ENCODE assay signal across 8 cellular contexts in the genomic region with DNA sequence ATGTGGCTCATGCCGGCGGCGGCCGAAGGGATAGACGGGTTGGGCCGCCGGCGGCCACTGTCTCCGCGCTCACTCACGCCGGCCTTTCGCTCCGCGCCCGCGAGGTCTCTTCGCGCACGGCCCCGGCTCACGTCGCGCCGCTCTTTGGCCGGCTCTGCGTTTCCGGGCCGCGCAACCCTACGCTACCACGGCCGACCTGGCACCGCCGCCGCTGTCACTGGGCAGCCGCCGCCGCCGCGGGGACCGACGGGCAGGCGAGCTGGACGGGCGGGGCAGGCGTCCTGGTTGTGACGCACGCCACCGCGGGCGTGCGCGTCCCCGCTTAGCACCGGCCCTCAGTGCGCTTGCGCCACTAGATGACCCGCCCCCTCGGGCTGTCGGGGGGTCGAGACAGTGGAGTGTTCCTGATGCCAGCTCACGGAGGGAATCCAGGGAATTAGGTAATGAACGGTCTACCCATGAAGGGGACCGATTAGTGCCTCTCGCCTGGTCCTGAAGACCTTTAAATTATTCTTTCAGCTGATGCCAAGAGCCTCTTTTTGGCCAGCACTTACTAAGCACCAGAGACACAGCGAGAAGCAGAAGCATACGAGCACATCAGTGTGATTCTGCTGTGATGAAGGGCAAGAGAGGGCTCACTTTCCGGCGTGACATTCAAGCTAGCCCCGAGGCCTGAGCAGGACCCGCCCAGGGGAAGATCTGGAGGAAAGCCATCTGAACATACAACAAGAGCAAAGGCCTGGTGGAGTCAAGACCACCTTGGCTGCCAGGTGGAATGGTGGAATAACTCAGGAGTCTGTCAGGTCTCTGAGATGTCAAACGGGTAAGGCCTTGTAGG. TPM values are rescaled to one million over a fixed set of nuclear protein-coding genes. Genes with fewer than 3 reads are reported as not detected.
A peak's percentile ranks its signal among the peaks of the same experiment; 100 is the strongest.
DNase-seq lines count a peak whose midpoint lies in the region; ATAC-seq, FAIRE-seq and TF ChIP-seq lines count a peak whose summit lies in the region.

TSS of gene PRKAR2A (minus strand) at position 289 of the 838 bp plus-strand sequence. CDS start at position 11, 278 bp downstream.

- peaks cover 10% of the 10 kb centered on the region for H3K23me2 ChIP-seq in H1 (ENCODE audit: low read depth, low read length)

- H3K27ac ChIP-seq in CD4-positive, alpha-beta memory T cell (ENCODE audit: low read depth, low read length): peak within 1 kb of the TSS; percentile 74
- H3K27ac ChIP-seq in H1 (ENCODE audit: low read depth, low read length): no peak within 1 kb of the TSS

- 0 out of 3 replicates have a peak, but pooled peaks of 1 of the 2 experiments have one; percentile 14 for TF ChIP-seq EP300 in H1 (IDR thresholded peaks at IDR 0.05; ENCODE audit: borderline replicate concordance in 1 of 2, low read depth in 2 of 2, low read length in 2 of 2)

- no peaks in the 10 kb centered on the region for H3K79me2 ChIP-seq in H1 (ENCODE audit: control insufficient read depth in 1 of 2, insufficient read depth in 2 of 2, low read length in 2 of 2)

- H3K27me3 ChIP-seq in CD4-positive, alpha-beta memory T cell (ENCODE audit: insufficient read depth, low read length): no peaks in the 10 kb centered on the region
- H3K27me3 ChIP-seq in H1 (replicated peaks in 1 of 4; ENCODE audit: control insufficient read depth in 3 of 4, extremely low read depth in 1 of 4, insufficient read depth in 3 of 4, low read length in 3 of 4): peaks cover 0 to 5% (median 0%) of the 10 kb centered on the region in 4 experiments; a peak in 3 of 7 replicates

- H3K36me3 Mint-ChIP-seq in CD4-positive, alpha-beta memory T cell: peaks cover 5 to 13% of the 10 kb centered on the region in 2 donors
- no peaks in the 10 kb centered on the region for H3K36me3 Mint-ChIP-seq in memory B cell

- H3K79me1 ChIP-seq in H1 (ENCODE audit: low read depth, low read length): no peaks in the 10 kb centered on the region

- H3K4ac ChIP-seq in H1 (replicated peaks; ENCODE audit: insufficient read length, low read depth, low read length): no peak within 1 kb of the TSS

- peak within 1 kb of the TSS; percentile 48 for H3K18ac ChIP-seq in H1 (ENCODE audit: extremely low read depth, low read length)

- peak within 1 kb of the TSS; percentile 99 for H2AFZ ChIP-seq in H1 (ENCODE audit: low read length)

- H4K8ac ChIP-seq in H1 (ENCODE audit: extremely low read depth, insufficient read depth, low read length): peak within 1 kb of the TSS; percentile 89; the same call in 1 of the 2 replicates

- no peak for FAIRE-seq in H1 (lab: Jason Lieb, UNC)

- H3K4me3 ChIP-seq in CD4-positive, alpha-beta memory T cell (ENCODE audit: low read length in 2 of 2): peak within 1 kb of the TSS; percentile 69 to 89
- peak within 1 kb of the TSS; percentile 50 to 75 (median 64) for H3K4me3 ChIP-seq in H1 (ENCODE audit: extremely low read depth in 1 of 4, insufficient read depth in 2 of 4, low read depth in 3 of 4, low read length in 4 of 4)

- CTCF ChIA-PET in CD4-positive, alpha-beta memory T cell (lab: Charles Lee; ENCODE audit: partially characterized antibody): interaction anchor here (1.0 kb wide), 1 partner anchor 15 kb away, joined by 3 read pairs; no protein-coding TSS in a partner anchor
- CTCF ChIA-PET in H1 (lab: Charles Lee; ENCODE audit: partially characterized antibody): interaction anchor here (0.5 to 1.8 kb wide), 5 partner anchors 26 to 690 kb away, joined by 3 read pairs; no protein-coding TSS in a partner anchor

- no peaks in the 10 kb centered on the region for H4K20me1 ChIP-seq in H1 (replicated peaks in 1 of 2; ENCODE audit: control insufficient read depth in 1 of 2, insufficient read depth in 2 of 2, low read length in 2 of 2)

- H3K9me3 ChIP-seq in CD4-positive, alpha-beta memory T cell (ENCODE audit: control insufficient read depth in 1 of 2, low read length in 2 of 2): no peaks in the 10 kb centered on the region
- no peaks in the 10 kb centered on the region for H3K9me3 ChIP-seq in H1 (ENCODE audit: insufficient read depth in 2 of 2, low read depth in 1 of 2, low read length in 1 of 2)

- TF ChIP-seq CTCF in H1 (IDR thresholded peaks at IDR 0.05; ENCODE audit: control extremely low read depth in 1 of 3, insufficient read depth in 1 of 3, low read depth in 1 of 3, low read length in 3 of 3): no peak

- no peak within 1 kb of the TSS for H2BK120ac ChIP-seq in H1 (replicated peaks; ENCODE audit: low read depth, low read length)

- peaks cover 33% of the 10 kb centered on the region for H3K4me1 ChIP-seq in CD4-positive, alpha-beta memory T cell (ENCODE audit: insufficient read depth, low read length)
- peaks cover 0 to 2% (median 0%) of the 10 kb centered on the region in 4 experiments; a peak in 1 of 7 replicates for H3K4me1 ChIP-seq in H1 (replicated peaks in 1 of 4; ENCODE audit: control insufficient read depth in 3 of 4, insufficient read depth in 4 of 4, low read length in 3 of 4)

- TF ChIP-seq POLR2A in H1 (IDR thresholded peaks at IDR 0.05; ENCODE audit: control extremely low read depth in 1 of 2, low read depth in 2 of 2, low read length in 2 of 2): no peak; a peak in 1 of 3 replicates

- intact Hi-C loops in CD4-positive, alpha-beta memory T cell (cut with micrococcal nuclease): loop anchor here (1.0 to 5.0 kb wide), 6 partner anchors 36 to 163 kb away; partner anchors contain the start of genes ARIH2, IP6K2, NCKIPSD and SLC25A20

- H3K4me3 Mint-ChIP-seq in CD4-positive, alpha-beta memory T cell: peak within 1 kb of the TSS; percentile 85 to 91 (median 89)
- H3K4me3 Mint-ChIP-seq in memory B cell: peak within 1 kb of the TSS; percentile 91

- WGBS in H1 (ENCODE audit: extremely low coverage in 1 of 2, insufficient coverage in 1 of 2, insufficient read length in 1 of 2, insufficient replicate concordance in 2 of 2, low coverage in 1 of 2, low lambda C conversion rate in 2 of 2, missing lambda C conversion rate in 1 of 2), 2 experiments: 5% methylated on average over 58 of the region's 73 CpGs; no CpG with 5 or more reads in 1 of the 2 experiments

- H2BK5ac ChIP-seq in H1 (ENCODE audit: low read depth, low read length): no peak within 1 kb of the TSS

- H2BK12ac ChIP-seq in H1 (ENCODE audit: low read depth, low read length): no peak within 1 kb of the TSS; the same call in 1 of the 2 replicates

- peak within 1 kb of the TSS; percentile 14 to 59 (median 37); a peak in 5 of 7 replicates for H3K9ac ChIP-seq in H1 (replicated peaks in 1 of 4; ENCODE audit: extremely low read depth in 1 of 4, low read depth in 3 of 4, low read length in 3 of 4)

- peaks cover 19 to 38% (median 29%) of the 10 kb centered on the region in 4 donors for H3K4me1 Mint-ChIP-seq in CD4-positive, alpha-beta memory T cell
- peaks cover 16% of the 10 kb centered on the region for H3K4me1 Mint-ChIP-seq in memory B cell

- H3K27me3 Mint-ChIP-seq in CD4-positive, alpha-beta memory T cell: no peaks in the 10 kb centered on the region
- no peaks in the 10 kb centered on the region for H3K27me3 Mint-ChIP-seq in memory B cell

- peak within 1 kb of the TSS; percentile 94 to 98 (median 97) for H3K27ac Mint-ChIP-seq in CD4-positive, alpha-beta memory T cell
- peak within 1 kb of the TSS; percentile 93 for H3K27ac Mint-ChIP-seq in memory B cell

- no peaks in the 10 kb centered on the region for H3K36me3 ChIP-seq in CD4-positive, alpha-beta memory T cell (ENCODE audit: insufficient read depth, low read length)
- no peaks in the 10 kb centered on the region for H3K36me3 ChIP-seq in H1 (ENCODE audit: control insufficient read depth in 2 of 4, insufficient read depth in 4 of 4, low read length in 3 of 4)

- DNase-seq in CD4-positive, alpha-beta memory T cell: peak; percentile 69 to 82 (median 76)
- DNase-seq in HK-2 (ENCODE audit: unreplicated experiment): peak; percentile 77
- peak; percentile 85 for DNase-seq in NOMO-1 treated with DMSO at 0.1 percent for 48 hours (lab: John Stamatoyannopoulos, UW; ENCODE audit: unreplicated experiment)
- DNase-seq in activated CD8-positive, alpha-beta memory T cell treated with anti-CD3 and anti-CD28 coated beads for 48 hours (ENCODE audit: low read depth in 2 of 3, low spot score in 2 of 3): peak; percentile 61 to 75 (median 61)
- peak; percentile 41 to 92 for DNase-seq in H1 (ENCODE audit: low read depth in 1 of 2, low spot score in 2 of 2)
- DNase-seq in memory B cell (ENCODE audit: low spot score in 2 of 2): peak; percentile 85 to 86
- peak; percentile 55 to 77 (median 67) for DNase-seq in stimulated activated CD4-positive, alpha-beta T cell treated with anti-CD3 and anti-CD28 coated beads, TNF-alpha, amount 100 ng/mL, for 48 hours (ENCODE audit: low read depth in 3 of 3)

- no peak within 1 kb of the TSS for H2BK20ac ChIP-seq in H1 (ENCODE audit: low read length)

- no peak within 1 kb of the TSS for H4K5ac ChIP-seq in H1 (ENCODE audit: insufficient read length, low read depth, low read length)

- H3K9me3 Mint-ChIP-seq in CD4-positive, alpha-beta memory T cell: no peaks in the 10 kb centered on the region
- no peaks in the 10 kb centered on the region for H3K9me3 Mint-ChIP-seq in memory B cell

- H2AK5ac ChIP-seq in H1 (ENCODE audit: low read depth, low read length): no peak within 1 kb of the TSS

- no peak for TF ChIP-seq RAD21 in H1 (IDR thresholded peaks at IDR 0.05 in 1 of 2, conservative IDR thresholded peaks at IDR 0.05 in 1 of 2; ENCODE audit: low read depth in 2 of 2, low read length in 2 of 2)

- H3K56ac ChIP-seq in H1 (replicated peaks; ENCODE audit: insufficient read length, low read depth, low read length): no peak within 1 kb of the TSS

- ATAC-seq in GM19452 (IDR thresholded peaks at IDR 0.05; ENCODE audit: unreplicated experiment) (peak; percentile 86), memory B cell (ENCODE audit: low read depth) (peak; percentile 84)

- peak within 1 kb of the TSS; percentile 74 to 95 for H3K4me2 ChIP-seq in H1 (ENCODE audit: insufficient read depth in 1 of 2, low read depth in 2 of 2, low read length in 2 of 2)

- POLR2A ChIA-PET in CD4-positive, alpha-beta memory T cell (lab: Charles Lee; ENCODE audit: partially characterized antibody): interaction anchor here (0.6 to 2.1 kb wide), 14 partner anchors 8 to 246 kb away, joined by 3 to 33 read pairs (median 5); partner anchors contain the start of genes ARIH2, IP6K2, NDUFAF3 and QRICH1
- POLR2A ChIA-PET in H1 (lab: Charles Lee; ENCODE audit: partially characterized antibody): interaction anchor here (0.8 to 2.0 kb wide), 12 partner anchors 15 to 245 kb away, joined by 3 to 4 read pairs (median 4); partner anchors contain the start of genes QRICH1, SLC25A20 and SLC26A6

- H2BK15ac ChIP-seq in H1 (ENCODE audit: low read length): no peak within 1 kb of the TSS

- H3K14ac ChIP-seq in H1 (ENCODE audit: insufficient read length): no peak within 1 kb of the TSS

- H3K23ac ChIP-seq in H1 (ENCODE audit: insufficient read length): no peak within 1 kb of the TSS

- H4K91ac ChIP-seq in H1 (replicated peaks; ENCODE audit: insufficient read length, low read length): no peak within 1 kb of the TSS

RNA-seq across cellular contexts. Expression of gene PRKAR2A, which starts in this region (rescaled TPM):
- total RNA-seq in CD4-positive, alpha-beta memory T cell: 10 to 100 TPM; 41.7 to 45.0 TPM
- 10 to 100 TPM; 11.2 to 16.1 TPM for polyA plus RNA-seq in CD4-positive, alpha-beta memory T cell
- total RNA-seq in H1 (2021; fragmentation: NEBNext Ultra II Directional; extraction: Animal tissue kit (Norgen Biotek cat#: 25700)): 42.4 and 46.3 TPM in 2 replicates
- polyA plus RNA-seq in H1 (2011; rRNA removed): 6.3 and 14.1 TPM in 2 replicates
- 6.7 TPM for polyA plus RNA-seq in H1 (2011; cell fraction: cytosol; rRNA removed)
- 9.5 TPM for polyA plus RNA-seq in H1 (2011; cell fraction: nucleus; rRNA removed)
- 10.3 to 15.4 TPM (median 13.4 TPM) in 4 replicates for polyA plus RNA-seq in H1 (2012, experiment 1 of 2)
- 6.3 TPM for polyA plus RNA-seq in H1 (2012, experiment 2 of 2)
- 22.9 TPM for polyA plus RNA-seq in H1 (2013, experiment 1 of 2)
- polyA plus RNA-seq in H1 (2013, experiment 2 of 2): 23.2 TPM
- polyA minus RNA-seq in H1 (2011; rRNA and poly(A)+ RNA removed): 24.5 and 26.6 TPM in 2 replicates
- polyA minus RNA-seq in H1 (2011; cell fraction: cytosol; rRNA and poly(A)+ RNA removed): 18.1 TPM
- polyA minus RNA-seq in H1 (2011; cell fraction: nucleus; rRNA and poly(A)+ RNA removed): 8.3 TPM
